In the genomic region with DNA sequence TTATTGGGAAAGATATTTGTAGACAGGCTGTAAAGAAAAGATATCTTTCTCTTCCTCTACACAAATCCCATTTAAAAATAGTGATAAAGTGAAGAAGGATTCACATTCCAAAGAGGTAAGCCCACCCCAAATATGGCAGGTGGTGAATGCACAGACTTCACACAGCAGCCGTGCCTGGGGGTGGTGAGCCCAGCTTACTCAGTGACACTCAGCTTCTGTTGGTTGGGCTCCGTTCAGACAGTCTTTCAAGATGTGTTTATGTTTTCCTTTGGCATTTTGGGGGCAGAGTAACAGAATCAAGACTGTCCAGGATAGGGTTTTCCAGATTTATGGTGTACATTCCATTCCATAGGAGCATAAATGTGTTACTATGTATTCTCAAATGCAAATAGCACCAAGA, we compare ENCODE assay signal across 9 cellular contexts. TPM values are rescaled to one million over a fixed set of nuclear protein-coding genes. Genes with fewer than 3 reads are reported as not detected.
"Had no signal": no experiment of that assay in that cellular context is flagged by ENCODE, and none has a peak within 500 bp of the region (broad histone marks: within the 10 kb centered on the region; RNA-seq: fewer than 3 reads in every experiment).

No MANE protein-coding gene starts in this region.

- ATAC-seq: HCT116 had no signal

- DNase-seq: GM23248, GOT3, H7, IMR-90 had no signal

- H3K36me3 ChIP-seq: HAP-1 had no signal

- H3K9me3 ChIP-seq: HAP-1 had no signal

- H3K27ac ChIP-seq: GM23248 had no signal

- H3K4me3 ChIP-seq: GM23248, HAP-1, K562 had no signal

- H3K9ac ChIP-seq: GM23248 had no signal

RNA-seq across cellular contexts. Expression of a gene that starts 4.1 kb away (rescaled TPM):
- total RNA-seq: GM23248, H4, HT-29, IMR-90, K562 had no signal
- polyA plus RNA-seq: GM23248 had no signal
